Comparison of ENCODE assay signal across 1 cellular context in genomic region chr22:19854778-19855503, GRCh38.
A peak's percentile ranks its signal among the peaks of the same experiment; 100 is the strongest.
TF ChIP-seq lines count a peak whose summit lies in the region.

Gene GNB1L (minus strand): TSS chr22:19854874. CDS start chr22:19821355, 33,519 bp downstream.
A gene with protein sequence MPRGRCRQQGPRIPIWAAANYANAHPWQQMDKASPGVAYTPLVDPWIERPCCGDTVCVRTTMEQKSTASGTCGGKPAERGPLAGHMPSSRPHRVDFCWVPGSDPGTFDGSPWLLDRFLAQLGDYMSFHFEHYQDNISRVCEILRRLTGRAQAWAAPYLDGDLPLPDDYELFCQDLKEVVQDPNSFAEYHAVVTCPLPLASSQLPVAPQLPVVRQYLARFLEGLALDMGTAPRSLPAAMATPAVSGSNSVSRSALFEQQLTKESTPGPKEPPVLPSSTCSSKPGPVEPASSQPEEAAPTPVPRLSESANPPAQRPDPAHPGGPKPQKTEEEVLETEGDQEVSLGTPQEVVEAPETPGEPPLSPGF (minus strand): TSS chr22:19854874. CDS start chr22:19852261, 2,613 bp downstream.

TF ChIP-seq in HepG2, 621 proteins besides CTCF, POLR2A, EP300 and RAD21 (continues in another document):
- peak; percentile 39; the same call in 1 of the 2 replicates for TF ChIP-seq ETV5 (CRISPR knock-in tag; IDR thresholded peaks at IDR 0.05; ENCODE audit: borderline replicate concordance)
- TF ChIP-seq, protein P1, sequence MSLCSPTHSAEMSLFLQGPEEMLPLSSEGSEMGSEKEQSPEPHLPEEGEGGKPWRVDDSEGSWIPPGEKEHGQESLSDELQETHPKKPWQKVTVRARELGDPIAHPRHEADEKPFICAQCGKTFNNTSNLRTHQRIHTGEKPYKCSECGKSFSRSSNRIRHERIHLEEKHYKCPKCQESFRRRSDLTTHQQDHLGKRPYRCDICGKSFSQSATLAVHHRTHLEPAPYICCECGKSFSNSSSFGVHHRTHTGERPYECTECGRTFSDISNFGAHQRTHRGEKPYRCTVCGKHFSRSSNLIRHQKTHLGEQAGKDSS (CRISPR knock-in tag; IDR thresholded peaks at IDR 0.05; ENCODE audit: borderline replicate concordance, low read depth): peak; percentile 88; the same call in 1 of the 2 replicates
- peak; percentile 90; the same call in 1 of the 2 replicates for TF ChIP-seq ZNF543 (CRISPR knock-in tag; IDR thresholded peaks at IDR 0.05)
- no peak for TF ChIP-seq PCBP1 (IDR thresholded peaks at IDR 0.05; ENCODE audit: borderline replicate concordance, low read depth, low read length)
- peak; percentile 86 for TF ChIP-seq REPIN1 (CRISPR knock-in tag; IDR thresholded peaks at IDR 0.05; ENCODE audit: borderline replicate concordance, low read depth)
- TF ChIP-seq ZSCAN31 (CRISPR knock-in tag; IDR thresholded peaks at IDR 0.05; ENCODE audit: low read depth): no peak
- TF ChIP-seq POGZ (CRISPR knock-in tag; IDR thresholded peaks at IDR 0.05): peak; percentile 71
- TF ChIP-seq ZNF563 (CRISPR knock-in tag; IDR thresholded peaks at IDR 0.05): peak; percentile 86
- TF ChIP-seq PAF1 (CRISPR knock-in tag; IDR thresholded peaks at IDR 0.05): no peak
- peak; percentile 89 for TF ChIP-seq ZNF776 (CRISPR knock-in tag; IDR thresholded peaks at IDR 0.05)
- TF ChIP-seq ZSCAN29 (CRISPR knock-in tag; conservative IDR thresholded peaks at IDR 0.05): peak; percentile 82
- peak; percentile 66; the same call in 1 of the 2 replicates for TF ChIP-seq ZNF749 (CRISPR knock-in tag; IDR thresholded peaks at IDR 0.05; ENCODE audit: borderline replicate concordance)
- TF ChIP-seq SAFB2 (CRISPR knock-in tag; IDR thresholded peaks at IDR 0.05; ENCODE audit: borderline replicate concordance, low read depth): peak; percentile 97; the same call in 1 of the 2 replicates
- peak; percentile 80; the same call in 1 of the 2 replicates for TF ChIP-seq PHF21A (CRISPR knock-in tag; IDR thresholded peaks at IDR 0.05)
- TF ChIP-seq SP2 (CRISPR knock-in tag; IDR thresholded peaks at IDR 0.05): 0 out of 2 replicates have a peak, but pooled peaks have one; percentile 48
- TF ChIP-seq TFE3 (CRISPR knock-in tag; IDR thresholded peaks at IDR 0.05): no peak; the same call in 1 of the 2 replicates
- no peak for TF ChIP-seq SIX1 (CRISPR knock-in tag; IDR thresholded peaks at IDR 0.05; ENCODE audit: borderline replicate concordance)
- peak; percentile 85 for TF ChIP-seq SALL1 (CRISPR knock-in tag; IDR thresholded peaks at IDR 0.05)
- TF ChIP-seq ZNF652 (CRISPR knock-in tag; IDR thresholded peaks at IDR 0.05; ENCODE audit: borderline replicate concordance, low read depth): no peak
- TF ChIP-seq FLYWCH1 (CRISPR knock-in tag; IDR thresholded peaks at IDR 0.05): no peak; the same call in 1 of the 2 replicates
- TF ChIP-seq, protein P2, sequence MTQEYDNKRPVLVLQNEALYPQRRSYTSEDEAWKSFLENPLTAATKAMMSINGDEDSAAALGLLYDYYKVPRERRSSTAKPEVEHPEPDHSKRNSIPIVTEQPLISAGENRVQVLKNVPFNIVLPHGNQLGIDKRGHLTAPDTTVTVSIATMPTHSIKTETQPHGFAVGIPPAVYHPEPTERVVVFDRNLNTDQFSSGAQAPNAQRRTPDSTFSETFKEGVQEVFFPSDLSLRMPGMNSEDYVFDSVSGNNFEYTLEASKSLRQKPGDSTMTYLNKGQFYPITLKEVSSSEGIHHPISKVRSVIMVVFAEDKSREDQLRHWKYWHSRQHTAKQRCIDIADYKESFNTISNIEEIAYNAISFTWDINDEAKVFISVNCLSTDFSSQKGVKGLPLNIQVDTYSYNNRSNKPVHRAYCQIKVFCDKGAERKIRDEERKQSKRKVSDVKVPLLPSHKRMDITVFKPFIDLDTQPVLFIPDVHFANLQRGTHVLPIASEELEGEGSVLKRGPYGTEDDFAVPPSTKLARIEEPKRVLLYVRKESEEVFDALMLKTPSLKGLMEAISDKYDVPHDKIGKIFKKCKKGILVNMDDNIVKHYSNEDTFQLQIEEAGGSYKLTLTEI (CRISPR knock-in tag; conservative IDR thresholded peaks at IDR 0.05): no peak
- TF ChIP-seq SSRP1 (CRISPR knock-in tag; IDR thresholded peaks at IDR 0.05): no peak
- TF ChIP-seq, protein P3, sequence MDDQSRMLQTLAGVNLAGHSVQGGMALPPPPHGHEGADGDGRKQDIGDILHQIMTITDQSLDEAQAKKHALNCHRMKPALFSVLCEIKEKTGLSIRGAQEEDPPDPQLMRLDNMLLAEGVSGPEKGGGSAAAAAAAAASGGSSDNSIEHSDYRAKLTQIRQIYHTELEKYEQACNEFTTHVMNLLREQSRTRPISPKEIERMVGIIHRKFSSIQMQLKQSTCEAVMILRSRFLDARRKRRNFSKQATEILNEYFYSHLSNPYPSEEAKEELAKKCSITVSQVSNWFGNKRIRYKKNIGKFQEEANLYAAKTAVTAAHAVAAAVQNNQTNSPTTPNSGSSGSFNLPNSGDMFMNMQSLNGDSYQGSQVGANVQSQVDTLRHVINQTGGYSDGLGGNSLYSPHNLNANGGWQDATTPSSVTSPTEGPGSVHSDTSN (CRISPR knock-in tag; IDR thresholded peaks at IDR 0.05; ENCODE audit: borderline replicate concordance): peak; percentile 61; the same call in 1 of the 2 replicates
- TF ChIP-seq JARID2 (CRISPR knock-in tag; IDR thresholded peaks at IDR 0.05; ENCODE audit: insufficient replicate concordance): no peak
- no peak for TF ChIP-seq U2AF2 (IDR thresholded peaks at IDR 0.05; ENCODE audit: low read depth, low read length)
- TF ChIP-seq, protein P4, sequence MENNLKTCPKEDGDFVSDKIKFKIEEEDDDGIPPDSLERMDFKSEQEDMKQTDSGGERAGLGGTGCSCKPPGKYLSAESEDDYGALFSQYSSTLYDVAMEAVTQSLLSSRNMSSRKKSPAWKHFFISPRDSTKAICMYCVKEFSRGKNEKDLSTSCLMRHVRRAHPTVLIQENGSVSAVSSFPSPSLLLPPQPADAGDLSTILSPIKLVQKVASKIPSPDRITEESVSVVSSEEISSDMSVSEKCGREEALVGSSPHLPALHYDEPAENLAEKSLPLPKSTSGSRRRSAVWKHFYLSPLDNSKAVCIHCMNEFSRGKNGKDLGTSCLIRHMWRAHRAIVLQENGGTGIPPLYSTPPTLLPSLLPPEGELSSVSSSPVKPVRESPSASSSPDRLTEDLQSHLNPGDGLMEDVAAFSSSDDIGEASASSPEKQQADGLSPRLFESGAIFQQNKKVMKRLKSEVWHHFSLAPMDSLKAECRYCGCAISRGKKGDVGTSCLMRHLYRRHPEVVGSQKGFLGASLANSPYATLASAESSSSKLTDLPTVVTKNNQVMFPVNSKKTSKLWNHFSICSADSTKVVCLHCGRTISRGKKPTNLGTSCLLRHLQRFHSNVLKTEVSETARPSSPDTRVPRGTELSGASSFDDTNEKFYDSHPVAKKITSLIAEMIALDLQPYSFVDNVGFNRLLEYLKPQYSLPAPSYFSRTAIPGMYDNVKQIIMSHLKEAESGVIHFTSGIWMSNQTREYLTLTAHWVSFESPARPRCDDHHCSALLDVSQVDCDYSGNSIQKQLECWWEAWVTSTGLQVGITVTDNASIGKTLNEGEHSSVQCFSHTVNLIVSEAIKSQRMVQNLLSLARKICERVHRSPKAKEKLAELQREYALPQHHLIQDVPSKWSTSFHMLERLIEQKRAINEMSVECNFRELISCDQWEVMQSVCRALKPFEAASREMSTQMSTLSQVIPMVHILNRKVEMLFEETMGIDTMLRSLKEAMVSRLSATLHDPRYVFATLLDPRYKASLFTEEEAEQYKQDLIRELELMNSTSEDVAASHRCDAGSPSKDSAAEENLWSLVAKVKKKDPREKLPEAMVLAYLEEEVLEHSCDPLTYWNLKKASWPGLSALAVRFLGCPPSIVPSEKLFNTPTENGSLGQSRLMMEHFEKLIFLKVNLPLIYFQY (CRISPR knock-in tag; IDR thresholded peaks at IDR 0.05; ENCODE audit: borderline replicate concordance): no peak
- TF ChIP-seq ZNF646 (CRISPR knock-in tag; IDR thresholded peaks at IDR 0.05): peak; percentile 50; the same call in 1 of the 2 replicates
- TF ChIP-seq KDM6A (CRISPR knock-in tag; IDR thresholded peaks at IDR 0.05; ENCODE audit: low read depth): no peak
- no peak for TF ChIP-seq RFX1 (IDR thresholded peaks at IDR 0.05)
- no peak for TF ChIP-seq ZNF460 (CRISPR knock-in tag; IDR thresholded peaks at IDR 0.05; ENCODE audit: borderline replicate concordance)
- TF ChIP-seq ZNF597 (CRISPR knock-in tag; IDR thresholded peaks at IDR 0.05): no peak
- TF ChIP-seq TBL1XR1 (IDR thresholded peaks at IDR 0.05; ENCODE audit: borderline replicate concordance, low read length, partially characterized antibody): peak; percentile 10
- TF ChIP-seq PHF20 (CRISPR knock-in tag; IDR thresholded peaks at IDR 0.05): no peak
- no peak for TF ChIP-seq FOXK2 (IDR thresholded peaks at IDR 0.05)
- TF ChIP-seq SIN3A (IDR thresholded peaks at IDR 0.05; ENCODE audit: borderline replicate concordance, low read depth, low read length): peak; percentile 89; the same call in 1 of the 2 replicates
- TF ChIP-seq, protein P5, sequence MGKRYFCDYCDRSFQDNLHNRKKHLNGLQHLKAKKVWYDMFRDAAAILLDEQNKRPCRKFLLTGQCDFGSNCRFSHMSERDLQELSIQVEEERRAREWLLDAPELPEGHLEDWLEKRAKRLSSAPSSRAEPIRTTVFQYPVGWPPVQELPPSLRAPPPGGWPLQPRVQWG (CRISPR knock-in tag; IDR thresholded peaks at IDR 0.05; ENCODE audit: borderline replicate concordance, low read depth): no peak; the same call in 1 of the 2 replicates
- peak; percentile 71 for TF ChIP-seq ZNF768 (CRISPR knock-in tag; IDR thresholded peaks at IDR 0.05)
- TF ChIP-seq ZNF24 (IDR thresholded peaks at IDR 0.05): no peak
